ENCODE assay signal across 1 cellular context in the genomic region with DNA sequence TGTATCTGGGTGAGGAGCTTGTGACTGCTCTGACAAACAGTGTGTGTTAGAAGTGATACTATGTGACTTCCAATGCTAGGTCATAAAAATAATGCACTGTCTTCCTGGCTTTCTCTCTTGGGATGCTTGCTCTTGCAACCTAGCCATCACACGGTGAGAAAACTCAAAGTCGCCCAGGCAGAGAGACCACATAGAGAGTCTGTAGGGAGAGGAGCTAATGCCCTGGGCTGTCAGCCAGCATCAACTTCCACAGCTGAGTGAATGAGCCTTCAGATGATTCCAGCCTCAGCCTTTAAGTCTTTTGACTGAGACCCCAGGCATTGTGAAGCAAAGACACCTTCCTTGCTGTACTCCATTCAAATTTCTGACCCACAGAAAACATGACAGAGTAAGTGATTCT.
TF ChIP-seq lines count a peak whose summit lies in the region.

No MANE protein-coding gene starts in this region.

TF ChIP-seq in WTC11, 78 proteins besides CTCF, POLR2A, EP300 and RAD21:
- TF ChIP-seq, protein P1, sequence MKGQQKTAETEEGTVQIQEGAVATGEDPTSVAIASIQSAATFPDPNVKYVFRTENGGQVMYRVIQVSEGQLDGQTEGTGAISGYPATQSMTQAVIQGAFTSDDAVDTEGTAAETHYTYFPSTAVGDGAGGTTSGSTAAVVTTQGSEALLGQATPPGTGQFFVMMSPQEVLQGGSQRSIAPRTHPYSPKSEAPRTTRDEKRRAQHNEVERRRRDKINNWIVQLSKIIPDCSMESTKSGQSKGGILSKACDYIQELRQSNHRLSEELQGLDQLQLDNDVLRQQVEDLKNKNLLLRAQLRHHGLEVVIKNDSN (CRISPR knock-in tag; IDR thresholded peaks at IDR 0.05), result no peak
- TF ChIP-seq ZNF232 (CRISPR knock-in tag; IDR thresholded peaks at IDR 0.05) (no peak), ZNF423 (CRISPR knock-in tag; IDR thresholded peaks at IDR 0.05) (no peak), RELA (CRISPR knock-in tag; IDR thresholded peaks at IDR 0.05; ENCODE audit: borderline replicate concordance) (no peak), ESRRA (CRISPR knock-in tag; IDR thresholded peaks at IDR 0.05; ENCODE audit: borderline replicate concordance) (no peak), SMAD4 (CRISPR knock-in tag; IDR thresholded peaks at IDR 0.05) (no peak), GABPB1 (CRISPR knock-in tag; IDR thresholded peaks at IDR 0.05) (no peak)
- TF ChIP-seq, protein P2, sequence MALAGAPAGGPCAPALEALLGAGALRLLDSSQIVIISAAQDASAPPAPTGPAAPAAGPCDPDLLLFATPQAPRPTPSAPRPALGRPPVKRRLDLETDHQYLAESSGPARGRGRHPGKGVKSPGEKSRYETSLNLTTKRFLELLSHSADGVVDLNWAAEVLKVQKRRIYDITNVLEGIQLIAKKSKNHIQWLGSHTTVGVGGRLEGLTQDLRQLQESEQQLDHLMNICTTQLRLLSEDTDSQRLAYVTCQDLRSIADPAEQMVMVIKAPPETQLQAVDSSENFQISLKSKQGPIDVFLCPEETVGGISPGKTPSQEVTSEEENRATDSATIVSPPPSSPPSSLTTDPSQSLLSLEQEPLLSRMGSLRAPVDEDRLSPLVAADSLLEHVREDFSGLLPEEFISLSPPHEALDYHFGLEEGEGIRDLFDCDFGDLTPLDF (CRISPR knock-in tag; IDR thresholded peaks at IDR 0.05), result no peak
- TF ChIP-seq, protein P3, sequence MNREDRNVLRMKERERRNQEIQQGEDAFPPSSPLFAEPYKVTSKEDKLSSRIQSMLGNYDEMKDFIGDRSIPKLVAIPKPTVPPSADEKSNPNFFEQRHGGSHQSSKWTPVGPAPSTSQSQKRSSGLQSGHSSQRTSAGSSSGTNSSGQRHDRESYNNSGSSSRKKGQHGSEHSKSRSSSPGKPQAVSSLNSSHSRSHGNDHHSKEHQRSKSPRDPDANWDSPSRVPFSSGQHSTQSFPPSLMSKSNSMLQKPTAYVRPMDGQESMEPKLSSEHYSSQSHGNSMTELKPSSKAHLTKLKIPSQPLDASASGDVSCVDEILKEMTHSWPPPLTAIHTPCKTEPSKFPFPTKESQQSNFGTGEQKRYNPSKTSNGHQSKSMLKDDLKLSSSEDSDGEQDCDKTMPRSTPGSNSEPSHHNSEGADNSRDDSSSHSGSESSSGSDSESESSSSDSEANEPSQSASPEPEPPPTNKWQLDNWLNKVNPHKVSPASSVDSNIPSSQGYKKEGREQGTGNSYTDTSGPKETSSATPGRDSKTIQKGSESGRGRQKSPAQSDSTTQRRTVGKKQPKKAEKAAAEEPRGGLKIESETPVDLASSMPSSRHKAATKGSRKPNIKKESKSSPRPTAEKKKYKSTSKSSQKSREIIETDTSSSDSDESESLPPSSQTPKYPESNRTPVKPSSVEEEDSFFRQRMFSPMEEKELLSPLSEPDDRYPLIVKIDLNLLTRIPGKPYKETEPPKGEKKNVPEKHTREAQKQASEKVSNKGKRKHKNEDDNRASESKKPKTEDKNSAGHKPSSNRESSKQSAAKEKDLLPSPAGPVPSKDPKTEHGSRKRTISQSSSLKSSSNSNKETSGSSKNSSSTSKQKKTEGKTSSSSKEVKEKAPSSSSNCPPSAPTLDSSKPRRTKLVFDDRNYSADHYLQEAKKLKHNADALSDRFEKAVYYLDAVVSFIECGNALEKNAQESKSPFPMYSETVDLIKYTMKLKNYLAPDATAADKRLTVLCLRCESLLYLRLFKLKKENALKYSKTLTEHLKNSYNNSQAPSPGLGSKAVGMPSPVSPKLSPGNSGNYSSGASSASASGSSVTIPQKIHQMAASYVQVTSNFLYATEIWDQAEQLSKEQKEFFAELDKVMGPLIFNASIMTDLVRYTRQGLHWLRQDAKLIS (CRISPR knock-in tag; IDR thresholded peaks at IDR 0.05; ENCODE audit: borderline replicate concordance), result no peak
- TF ChIP-seq, protein P4, sequence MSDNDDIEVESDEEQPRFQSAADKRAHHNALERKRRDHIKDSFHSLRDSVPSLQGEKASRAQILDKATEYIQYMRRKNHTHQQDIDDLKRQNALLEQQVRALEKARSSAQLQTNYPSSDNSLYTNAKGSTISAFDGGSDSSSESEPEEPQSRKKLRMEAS (CRISPR knock-in tag; IDR thresholded peaks at IDR 0.05), result no peak
